In the genomic region with DNA sequence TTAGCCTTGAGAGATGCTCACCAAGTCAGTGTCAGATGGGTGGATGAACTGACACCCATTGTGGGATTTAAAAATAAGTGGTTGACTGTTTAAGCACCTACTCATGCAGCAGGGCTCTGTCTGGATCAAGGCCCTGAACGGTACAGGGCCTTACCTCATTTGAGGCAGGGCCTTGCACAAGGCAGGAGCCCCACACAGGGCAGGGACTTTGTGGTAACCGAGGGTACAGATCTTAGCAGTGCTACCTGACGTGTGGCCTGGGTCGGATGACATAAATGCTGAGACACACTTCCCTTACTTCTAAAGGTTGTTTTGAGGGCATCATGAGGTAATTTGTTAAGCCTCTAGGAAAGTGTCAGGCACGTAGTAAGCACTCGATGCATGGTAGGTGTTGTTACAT, we compare ENCODE assay signal across 24 cellular contexts.
"Had no signal": no experiment of that assay in that cellular context is flagged by ENCODE, and none has a peak within 500 bp of the region (broad histone marks: within the 10 kb centered on the region; RNA-seq: fewer than 3 reads in every experiment).

No MANE protein-coding gene starts in this region.

- H3K4me3 Mint-ChIP-seq: activated B cell treated with CpG ODN at 0.5 μM for 24 hours; activated naive CD4-positive, alpha-beta T cell treated with anti-CD3 and anti-CD28 coated beads, Interleukin-2, amount 10 ng/mL, durations not matched to agents 7 days and 5 days; activated T-cell treated with anti-CD3 and anti-CD28 coated beads, Interleukin-2, amount 50 U/mL, for 24 hours; effector memory CD8-positive, alpha-beta T cell; nephron progenitor cell; stimulated activated memory B cell treated with anti-CD40 and anti-IgM and Interleukin-4, amounts not matched to agents 10 μg/mL and 1 μg/mL and 100 μg/mL, for 72 hours had no signal

- H3K27me3 Mint-ChIP-seq: activated T-cell treated with anti-CD3 and anti-CD28 coated beads, Interleukin-2, amount 50 U/mL, for 24 hours; effector memory CD8-positive, alpha-beta T cell had no signal

- ATAC-seq: effector memory CD8-positive, alpha-beta T cell; esophagus mucosa; lower lobe of right lung; mucosa of descending colon; pancreas; right cardiac atrium; stimulated activated memory B cell treated with anti-CD40 and anti-IgM and Interleukin-4, amounts not matched to agents 10 μg/mL and 1 μg/mL and 100 μg/mL, for 72 hours had no signal

- FAIRE-seq: colon, endothelial cell of umbilical vein, kidney, pancreas had no signal

- H3K36me3 Mint-ChIP-seq: activated naive CD4-positive, alpha-beta T cell treated with anti-CD3 and anti-CD28 coated beads, Interleukin-2, amount 10 ng/mL, durations not matched to agents 7 days and 5 days had no signal

- H3K36me3 ChIP-seq: ascending aorta, brain microvascular endothelial cell, lower lobe of right lung, pancreas, uterus had no signal

- H3K4me3 ChIP-seq: ascending aorta, lower lobe of right lung, mucosa of descending colon, pancreas, testis, uterus had no signal

- H3K27me3 ChIP-seq: ascending aorta, brain microvascular endothelial cell, pancreas, testis, uterus had no signal

- H3K9me3 Mint-ChIP-seq: activated naive CD4-positive, alpha-beta T cell treated with anti-CD3 and anti-CD28 coated beads, Interleukin-2, amount 10 ng/mL, durations not matched to agents 7 days and 5 days; effector memory CD8-positive, alpha-beta T cell had no signal

- DNase-seq: activated B cell treated with CpG ODN at 0.5 μM for 24 hours; activated effector memory CD4-positive, alpha-beta T cell treated with Interleukin-2 at 50 U/mL for 16 hours; activated naive CD4-positive, alpha-beta T cell treated with anti-CD3 and anti-CD28 coated beads, Interleukin-2, amount 10 ng/mL, durations not matched to agents 7 days and 5 days; activated T-cell treated with anti-CD3 and anti-CD28 coated beads, Interleukin-2, amount 50 U/mL, for 24 hours; brain microvascular endothelial cell; central memory CD4-positive, alpha-beta T cell; effector memory CD8-positive, alpha-beta T cell; foreskin melanocyte; kidney; lower lobe of right lung; mesendoderm; mucosa of descending colon; nephron progenitor cell; pancreas; right cardiac atrium; stimulated activated CD4-positive, alpha-beta T cell treated with anti-CD3 and anti-CD28 coated beads, Interleukin-12 subunit alpha, Interleukin-12 subunit beta, amount 100 ng/mL, for 4 hours; testis; trophoblast cell; uterus had no signal

- H3K4me1 Mint-ChIP-seq: stimulated activated memory B cell treated with anti-CD40 and anti-IgM and Interleukin-4, amounts not matched to agents 10 μg/mL and 1 μg/mL and 100 μg/mL, for 72 hours had no signal

- H3K27ac Mint-ChIP-seq: activated B cell treated with CpG ODN at 0.5 μM for 24 hours; activated naive CD4-positive, alpha-beta T cell treated with anti-CD3 and anti-CD28 coated beads, Interleukin-2, amount 10 ng/mL, durations not matched to agents 7 days and 5 days; activated T-cell treated with anti-CD3 and anti-CD28 coated beads, Interleukin-2, amount 50 U/mL, for 24 hours; effector memory CD8-positive, alpha-beta T cell; nephron progenitor cell; stimulated activated memory B cell treated with anti-CD40 and anti-IgM and Interleukin-4, amounts not matched to agents 10 μg/mL and 1 μg/mL and 100 μg/mL, for 72 hours had no signal
